ENCODE assay signal across 13 cellular contexts in the genomic region with DNA sequence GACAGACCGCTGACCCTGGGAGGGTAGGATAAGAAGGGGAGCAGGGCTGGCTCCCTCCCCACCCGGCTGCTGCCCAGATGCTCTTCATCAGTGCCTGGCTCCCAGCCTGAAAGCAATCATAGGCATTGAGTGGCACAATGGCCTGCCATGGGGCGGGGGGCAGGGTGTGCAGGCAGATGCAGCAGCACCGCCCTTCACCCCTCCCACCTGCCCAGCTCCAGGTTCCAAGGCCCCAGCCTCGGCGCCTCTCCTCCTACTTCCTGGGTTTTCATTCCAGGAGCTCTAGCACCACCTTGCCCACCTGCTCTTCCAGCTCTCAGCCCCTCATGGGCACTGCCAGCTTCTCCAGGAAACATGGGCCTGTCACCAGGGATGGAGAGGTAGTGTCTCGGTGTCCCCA.
DNase-seq lines count a peak whose midpoint lies in the region; ATAC-seq, FAIRE-seq and TF ChIP-seq lines count a peak whose summit lies in the region.
"Had no signal": no experiment of that assay in that cellular context is flagged by ENCODE, and none has a peak within 500 bp of the region (broad histone marks: within the 10 kb centered on the region; RNA-seq: fewer than 3 reads in every experiment).

No MANE protein-coding gene starts in this region.

- no peak overlapping the region for H3K4me2 ChIP-seq in A549

- no peak for TF ChIP-seq EP300 in A549 (IDR thresholded peaks at IDR 0.05)

- peak; percentile 30 to 57; a peak in 2 of 5 replicates for TF ChIP-seq RAD21 in A549 (conservative IDR thresholded peaks at IDR 0.05 in 1 of 2, IDR thresholded peaks at IDR 0.05 in 1 of 2)

- POLR2A ChIA-PET in A549 (lab: Yijun Ruan, JAX), result no interaction called here

- DNase-seq in A549 (ENCODE audit: low read depth in 1 of 2, low spot score in 1 of 2) (peak in 1 of 2 experiments; percentile 33), LNCaP clone FGC (ENCODE audit: low read depth) (no peak), NCI-H345 treated with DMSO at 0.1 percent for 48 hours (lab: John Stamatoyannopoulos, UW; ENCODE audit: unreplicated experiment) (peak; percentile 50), heart right ventricle (peak in 1 of 2 donors; percentile 32), OCI-M1 (lab: John Stamatoyannopoulos, UW) (no peak), T-helper 9 cell (no peak)
- no peak for DNase-seq in activated CD4-positive, alpha-beta T cell treated with anti-CD3 and anti-CD28 coated beads for 1 hour
- DNase-seq: activated CD4-positive, alpha-beta T cell treated with anti-CD3 and anti-CD28 coated beads for 36 hours; MV-4-11; SJCRH30; tibial artery had no signal

- no peak overlapping the region for H3K4me3 ChIP-seq in A549
- no peak overlapping the region for H3K4me3 ChIP-seq in LNCaP clone FGC (ENCODE audit: low read depth, low read length)
- no peak overlapping the region for H3K4me3 ChIP-seq in heart right ventricle
- H3K4me3 ChIP-seq: SJCRH30, tibial artery had no signal

- H3K27ac ChIP-seq in A549 (no peak overlapping the region), heart right ventricle (no peak overlapping the region)
- H3K27ac ChIP-seq: HL-60, SJCRH30, tibial artery had no signal

- FAIRE-seq in A549 (lab: Jason Lieb, UNC), result no peak

- CTCF ChIA-PET in A549 (lab: Yijun Ruan, JAX), result interaction anchor here (0.6 to 2.0 kb wide), 8 partner anchors 10 to 236 kb away, joined by 3 to 7 read pairs (median 3); no protein-coding TSS in a partner anchor

- intact Hi-C loops in heart right ventricle (cut with DNase I), result loop anchor here in 3 of 10 donors (10.0 kb wide), 2 partner anchors 107 to 167 kb away; no protein-coding TSS in a partner anchor

- H3K9me3 ChIP-seq in A549, result no peaks in the 10 kb centered on the region
- no peaks in the 10 kb centered on the region for H3K9me3 ChIP-seq in heart right ventricle
- H3K9me3 ChIP-seq: SJCRH30, tibial artery had no signal

- 0 out of 3 replicates have a peak, but pooled peaks have one; percentile 16 for TF ChIP-seq CTCF in A549 (IDR thresholded peaks at IDR 0.05)
- TF ChIP-seq CTCF in LNCaP clone FGC (IDR thresholded peaks at IDR 0.05; ENCODE audit: control insufficient read depth, extremely low read depth, insufficient read depth), result 0 out of 2 replicates have a peak, but pooled peaks have one; percentile 19
- TF ChIP-seq CTCF in heart right ventricle (IDR thresholded peaks at IDR 0.05), result peak in 2 of 9 donors; percentile 27 to 39

- peak; percentile 6 to 48; a peak in 3 of 6 replicates for ATAC-seq in A549
- peak in 6 of 8 donors; percentile 37 to 83 (median 62) for ATAC-seq in heart right ventricle
- ATAC-seq in HG02571 (IDR thresholded peaks at IDR 0.05; ENCODE audit: unreplicated experiment), result no peak
- ATAC-seq: activated CD4-positive, alpha-beta T cell treated with anti-CD3 and anti-CD28 coated beads for 36 hours had no signal

- TF ChIP-seq POLR2A in A549 (IDR thresholded peaks at IDR 0.05; ENCODE audit: low read length), result no peak

- peaks cover 0 to 47% (median 32%) of the 10 kb centered on the region in 7 donors for H3K27me3 ChIP-seq in heart right ventricle
- H3K27me3 ChIP-seq: SJCRH30 had no signal

- no peaks in the 10 kb centered on the region for H3K4me1 ChIP-seq in A549
- peaks cover 0 to 4% (median 0%) of the 10 kb centered on the region in 9 donors for H3K4me1 ChIP-seq in heart right ventricle
- H3K4me1 ChIP-seq: tibial artery had no signal

- 66% methylated on average over 6 of the region's 7 CpGs for WGBS in A549 (ENCODE audit: missing lambda C conversion rate)
- 25 to 38% methylated on average over 7 of the region's 7 CpGs for WGBS in heart right ventricle, 2 donors

- H3K36me3 ChIP-seq in heart right ventricle, result no peaks in the 10 kb centered on the region
- H3K36me3 ChIP-seq: SJCRH30, tibial artery had no signal

TF ChIP-seq in A549, 52 proteins besides CTCF, POLR2A, EP300 and RAD21:
- TF ChIP-seq RFX5 (IDR thresholded peaks at IDR 0.05) (no peak), E2F6 (IDR thresholded peaks at IDR 0.05; ENCODE audit: borderline replicate concordance, low read depth) (no peak), FOSB (CRISPR knock-in tag; IDR thresholded peaks at IDR 0.05) (no peak), CBX2 (IDR thresholded peaks at IDR 0.05; ENCODE audit: borderline replicate concordance, low read depth) (no peak), CHD2 (IDR thresholded peaks at IDR 0.05; ENCODE audit: low read length, partially characterized antibody) (no peak), USF2 (IDR thresholded peaks at IDR 0.05) (no peak), MAX (IDR thresholded peaks at IDR 0.05) (no peak), GATA3 (IDR thresholded peaks at IDR 0.05; ENCODE audit: borderline replicate concordance) (no peak), EHMT2 (IDR thresholded peaks at IDR 0.05; ENCODE audit: low read depth) (no peak), PHF8 (IDR thresholded peaks at IDR 0.05; ENCODE audit: borderline replicate concordance, low read depth) (no peak), MAFK (IDR thresholded peaks at IDR 0.05; ENCODE audit: partially characterized antibody) (no peak), ESRRA (IDR thresholded peaks at IDR 0.05; ENCODE audit: borderline replicate concordance, low read length) (no peak)
- TF ChIP-seq, protein P1, sequence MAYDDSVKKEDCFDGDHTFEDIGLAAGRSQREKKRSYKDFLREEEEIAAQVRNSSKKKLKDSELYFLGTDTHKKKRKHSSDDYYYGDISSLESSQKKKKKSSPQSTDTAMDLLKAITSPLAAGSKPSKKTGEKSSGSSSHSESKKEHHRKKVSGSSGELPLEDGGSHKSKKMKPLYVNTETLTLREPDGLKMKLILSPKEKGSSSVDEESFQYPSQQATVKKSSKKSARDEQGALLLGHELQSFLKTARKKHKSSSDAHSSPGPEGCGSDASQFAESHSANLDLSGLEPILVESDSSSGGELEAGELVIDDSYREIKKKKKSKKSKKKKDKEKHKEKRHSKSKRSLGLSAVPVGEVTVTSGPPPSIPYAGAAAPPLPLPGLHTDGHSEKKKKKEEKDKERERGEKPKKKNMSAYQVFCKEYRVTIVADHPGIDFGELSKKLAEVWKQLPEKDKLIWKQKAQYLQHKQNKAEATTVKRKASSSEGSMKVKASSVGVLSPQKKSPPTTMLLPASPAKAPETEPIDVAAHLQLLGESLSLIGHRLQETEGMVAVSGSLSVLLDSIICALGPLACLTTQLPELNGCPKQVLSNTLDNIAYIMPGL (CRISPR knock-in tag; IDR thresholded peaks at IDR 0.05; ENCODE audit: borderline replicate concordance), result no peak
- TF ChIP-seq, protein P2, sequence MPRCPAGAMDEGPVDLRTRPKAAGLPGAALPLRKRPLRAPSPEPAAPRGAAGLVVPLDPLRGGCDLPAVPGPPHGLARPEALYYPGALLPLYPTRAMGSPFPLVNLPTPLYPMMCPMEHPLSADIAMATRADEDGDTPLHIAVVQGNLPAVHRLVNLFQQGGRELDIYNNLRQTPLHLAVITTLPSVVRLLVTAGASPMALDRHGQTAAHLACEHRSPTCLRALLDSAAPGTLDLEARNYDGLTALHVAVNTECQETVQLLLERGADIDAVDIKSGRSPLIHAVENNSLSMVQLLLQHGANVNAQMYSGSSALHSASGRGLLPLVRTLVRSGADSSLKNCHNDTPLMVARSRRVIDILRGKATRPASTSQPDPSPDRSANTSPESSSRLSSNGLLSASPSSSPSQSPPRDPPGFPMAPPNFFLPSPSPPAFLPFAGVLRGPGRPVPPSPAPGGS (IDR thresholded peaks at IDR 0.05), result no peak
